Comparison of ENCODE assay signal across 8 cellular contexts in genomic region chr17:7842380-7842949, GRCh38. TPM values are rescaled to one million over a fixed set of nuclear protein-coding genes. Genes with fewer than 3 reads are reported as not detected.
DNase-seq lines count a peak whose midpoint lies in the region; ATAC-seq, FAIRE-seq and TF ChIP-seq lines count a peak whose summit lies in the region.

No MANE protein-coding gene starts in this region.

- intact Hi-C loops in endothelial cell of umbilical vein (cut with micrococcal nuclease), result loop anchor here (1.0 to 10.0 kb wide), 4 partner anchors 45 to 280 kb away; partner anchors contain the start of genes FXR2, HES7, TP53 and WRAP53

- peak overlapping the region; percentile 92 for H3K4me3 ChIP-seq in CD8-positive, alpha-beta memory T cell (ENCODE audit: low read length)
- peak overlapping the region; percentile 39 to 71 (median 58) for H3K4me3 ChIP-seq in endothelial cell of umbilical vein (replicated peaks in 1 of 3; ENCODE audit: insufficient read depth in 1 of 3, low read depth in 1 of 3, low read length in 3 of 3)
- H3K4me3 ChIP-seq in mucosa of rectum (ENCODE audit: low read length in 2 of 2), result peak overlapping the region; percentile 84 to 95

- H3K4me3 Mint-ChIP-seq in CD8-positive, alpha-beta memory T cell, result peak overlapping the region; percentile 84 to 99 (median 97)

- H3K27ac Mint-ChIP-seq in CD8-positive, alpha-beta memory T cell, result peak overlapping the region; percentile 97 to 100 (median 100)

- peaks cover 58 to 66% (median 62%) of the 10 kb centered on the region in 3 donors for H3K4me1 Mint-ChIP-seq in CD8-positive, alpha-beta memory T cell

- H3K4me2 ChIP-seq in endothelial cell of umbilical vein (ENCODE audit: insufficient read depth, low read length), result peak overlapping the region; percentile 62

- no peaks in the 10 kb centered on the region for H3K9me3 ChIP-seq in CD8-positive, alpha-beta memory T cell (ENCODE audit: low read length)
- H3K9me3 ChIP-seq in endothelial cell of umbilical vein (replicated peaks; ENCODE audit: control insufficient read depth, insufficient read depth, low read length) (no peaks in the 10 kb centered on the region), mucosa of rectum (ENCODE audit: control insufficient read depth in 2 of 2, low read length in 2 of 2) (no peaks in the 10 kb centered on the region)

- no peaks in the 10 kb centered on the region for H4K20me1 ChIP-seq in endothelial cell of umbilical vein (replicated peaks; ENCODE audit: control insufficient read depth, extremely low read depth, insufficient read depth, low read length)

- H3K9ac ChIP-seq in endothelial cell of umbilical vein (replicated peaks; ENCODE audit: extremely low read depth, insufficient read depth, low read length), result peak overlapping the region; percentile 99
- H3K9ac ChIP-seq in mucosa of rectum (ENCODE audit: low read depth in 1 of 2, low read length in 2 of 2), result peak overlapping the region; percentile 93 to 98

- peaks cover 0 to 5% (median 0%) of the 10 kb centered on the region in 5 donors for H3K9me3 Mint-ChIP-seq in CD8-positive, alpha-beta memory T cell

- peak; percentile 94 to 99 (median 95) for DNase-seq in CD8-positive, alpha-beta memory T cell
- DNase-seq in NCI-H2171 (lab: John Stamatoyannopoulos, UW), result peak; percentile 52
- peak; percentile 93 for DNase-seq in activated CD8-positive, alpha-beta memory T cell treated with anti-CD3 and anti-CD28 coated beads, Interleukin-2, amount 50 U/mL, for 24 hours (ENCODE audit: extremely low read depth)
- peak; percentile 91 for DNase-seq in endothelial cell of umbilical vein (ENCODE audit: low read depth, low spot score)
- DNase-seq in stimulated activated CD8-positive, alpha-beta memory T cell treated with anti-CD3 and anti-CD28 coated beads, Interleukin-4, amount 100 ng/mL, for 24 hours (ENCODE audit: low read depth), result peak; percentile 95
- no peak for DNase-seq in NCI-H187 treated with DMSO at 0.1 percent for 48 hours (lab: John Stamatoyannopoulos, UW)

- H3K36me3 ChIP-seq in CD8-positive, alpha-beta memory T cell (ENCODE audit: insufficient read depth, low read length), result no peaks in the 10 kb centered on the region
- H3K36me3 ChIP-seq in endothelial cell of umbilical vein (ENCODE audit: control insufficient read depth in 2 of 2, extremely low read depth in 1 of 2, insufficient read depth in 2 of 2, low read length in 2 of 2) (peaks cover 0 to 16% of the 10 kb centered on the region in 2 experiments), mucosa of rectum (ENCODE audit: control insufficient read depth in 2 of 2, insufficient read depth in 2 of 2, low read length in 2 of 2) (peaks cover 18 to 19% of the 10 kb centered on the region in 2 donors)

- H3K4me1 ChIP-seq in CD8-positive, alpha-beta memory T cell (ENCODE audit: insufficient read depth, low read length), result peaks cover 51% of the 10 kb centered on the region
- H3K4me1 ChIP-seq in endothelial cell of umbilical vein (ENCODE audit: control insufficient read depth, extremely low read depth, insufficient read depth, low read length), result peaks cover 22% of the 10 kb centered on the region
- peaks cover 52 to 60% of the 10 kb centered on the region in 2 donors for H3K4me1 ChIP-seq in mucosa of rectum (ENCODE audit: control insufficient read depth in 2 of 2, insufficient read depth in 2 of 2, low read length in 2 of 2)

- peaks cover 0 to 15% of the 10 kb centered on the region in 2 donors for H3K27me3 Mint-ChIP-seq in CD8-positive, alpha-beta memory T cell

- H3K27me3 ChIP-seq in CD8-positive, alpha-beta memory T cell (ENCODE audit: insufficient read depth, low read length, poor library complexity, severe bottlenecking), result no peaks in the 10 kb centered on the region
- H3K27me3 ChIP-seq in endothelial cell of umbilical vein (ENCODE audit: control insufficient read depth in 2 of 2, insufficient read depth in 2 of 2, low read length in 2 of 2) (no peaks in the 10 kb centered on the region), mucosa of rectum (ENCODE audit: control insufficient read depth in 2 of 2, insufficient read depth in 2 of 2, low read length in 2 of 2) (no peaks in the 10 kb centered on the region)

- no peak for TF ChIP-seq POLR2A in endothelial cell of umbilical vein (IDR thresholded peaks at IDR 0.05; ENCODE audit: low read depth, low read length)

- no peak for TF ChIP-seq CTCF in endothelial cell of umbilical vein (IDR thresholded peaks at IDR 0.05; ENCODE audit: extremely low read depth in 1 of 2, insufficient read depth in 1 of 2, low read depth in 1 of 2, low read length in 2 of 2)

- H3K9me1 ChIP-seq in endothelial cell of umbilical vein (replicated peaks; ENCODE audit: control insufficient read depth, extremely low read depth, insufficient read depth, low read length), result no peaks in the 10 kb centered on the region

- H2AFZ ChIP-seq in endothelial cell of umbilical vein (ENCODE audit: low read depth, low read length), result no peak overlapping the region

- POLR2A ChIA-PET in CD8-positive, alpha-beta memory T cell (lab: Charles Lee), result interaction anchor here (0.6 to 4.8 kb wide), 5 partner anchors 8 to 156 kb away, joined by 3 to 44 read pairs (median 4); partner anchors contain the start of genes KDM6B, NAA38 and RNF227
- POLR2A ChIA-PET in endothelial cell of umbilical vein (lab: Charles Lee), result interaction anchor here (1.1 to 2.0 kb wide), 2 partner anchors 13 to 15 kb away, joined by 4 to 12 read pairs; partner anchors contain the start of genes CYB5D1 and NAA38

- ATAC-seq in GM21619 (IDR thresholded peaks at IDR 0.05; ENCODE audit: unreplicated experiment), result peak; percentile 22

- dilution Hi-C loops in endothelial cell of umbilical vein (cut with MboI; ENCODE audit: extremely low pct_ligation_motif_present, low sequenced_read_pairs), result no loop called here

- CTCF ChIA-PET in CD8-positive, alpha-beta memory T cell (lab: Charles Lee), result interaction anchor here (1.0 to 1.8 kb wide), 4 partner anchors 8 to 15 kb away, joined by 5 to 9 read pairs (median 5); partner anchors contain the start of genes KDM6B and NAA38
- CTCF ChIA-PET in endothelial cell of umbilical vein (lab: Charles Lee), result interaction anchor here (0.6 to 1.8 kb wide), 5 partner anchors 7 to 99 kb away, joined by 3 to 7 read pairs (median 3); partner anchors contain the start of gene NAA38

- H3K79me2 ChIP-seq in endothelial cell of umbilical vein (ENCODE audit: control insufficient read depth, insufficient read depth, low read length), result peaks cover 10% of the 10 kb centered on the region

- peaks cover 0 to 67% (median 0%) of the 10 kb centered on the region in 3 donors for H3K36me3 Mint-ChIP-seq in CD8-positive, alpha-beta memory T cell

- TSS peak; percentile 50 for BruUV-seq in endothelial cell of umbilical vein (replicated peaks; lab: Mats Ljungman, UMichigan)

- peak overlapping the region; percentile 99 for H3K27ac ChIP-seq in CD8-positive, alpha-beta memory T cell (ENCODE audit: low read depth, low read length)
- H3K27ac ChIP-seq in endothelial cell of umbilical vein (ENCODE audit: insufficient read depth, low read depth, low read length) (peak overlapping the region; percentile 99), mucosa of rectum (ENCODE audit: low read depth in 2 of 2, low read length in 2 of 2) (peak overlapping the region; percentile 99 to 100)

- no peak for FAIRE-seq in endothelial cell of umbilical vein (lab: Jason Lieb, UNC)

RNA-seq across cellular contexts. Expression of gene KDM6B, which starts 8.4 kb away (rescaled TPM):
- 10 to 100 TPM; 84.2 to 89.7 TPM for total RNA-seq in CD8-positive, alpha-beta memory T cell
- polyA plus RNA-seq in CD8-positive, alpha-beta memory T cell, result 1.2 TPM
- total RNA-seq in endothelial cell of umbilical vein, result 17.8 and 19.2 TPM in 2 replicates
- 1.8 and 2.0 TPM in 2 replicates for polyA plus RNA-seq in endothelial cell of umbilical vein
- 1.2 and 1.7 TPM in 2 replicates for polyA plus RNA-seq in endothelial cell of umbilical vein (2011; cell fraction: cytosol; rRNA removed)
- polyA plus RNA-seq in endothelial cell of umbilical vein (2011; cell fraction: nucleus; rRNA removed), result 9.3 and 13.0 TPM in 2 replicates
- 6.6 and 13.4 TPM in 2 replicates for polyA plus RNA-seq in endothelial cell of umbilical vein (2012)
- 4.9 and 9.7 TPM in 2 replicates for polyA minus RNA-seq in endothelial cell of umbilical vein
- 4.9 TPM for polyA minus RNA-seq in endothelial cell of umbilical vein (2011; cell fraction: cytosol; rRNA and poly(A)+ RNA removed)
- polyA minus RNA-seq in endothelial cell of umbilical vein (2011; cell fraction: nucleus; rRNA and poly(A)+ RNA removed), result 22.5 and 24.4 TPM in 2 replicates

RNA-seq across cellular contexts. Expression of gene TMEM88, which starts 12.4 kb away (rescaled TPM):
- 1 to 10 TPM; 5.3 to 5.5 TPM for total RNA-seq in CD8-positive, alpha-beta memory T cell
- not detected for polyA plus RNA-seq in CD8-positive, alpha-beta memory T cell
- 39.2 and 53.4 TPM in 2 replicates for total RNA-seq in endothelial cell of umbilical vein
- 165 and 185 TPM in 2 replicates for polyA plus RNA-seq in endothelial cell of umbilical vein
- polyA plus RNA-seq in endothelial cell of umbilical vein (2011; cell fraction: cytosol; rRNA removed), result 106 and 108 TPM in 2 replicates
- polyA plus RNA-seq in endothelial cell of umbilical vein (2011; cell fraction: nucleus; rRNA removed), result 35.2 TPM in 2 replicates
- polyA plus RNA-seq in endothelial cell of umbilical vein (2012), result 15.7 and 18.9 TPM in 2 replicates
- polyA minus RNA-seq in endothelial cell of umbilical vein, result 17.3 and 23.4 TPM in 2 replicates
- polyA minus RNA-seq in endothelial cell of umbilical vein (2011; cell fraction: cytosol; rRNA and poly(A)+ RNA removed), result not detected
- polyA minus RNA-seq in endothelial cell of umbilical vein (2011; cell fraction: nucleus; rRNA and poly(A)+ RNA removed), result 9.3 and 9.6 TPM in 2 replicates

RNA-seq across cellular contexts. Expression of gene NAA38, which starts 14.9 kb away (rescaled TPM):
- total RNA-seq in CD8-positive, alpha-beta memory T cell, result 10 to 100 TPM; 58.2 to 65.0 TPM
- 162 TPM for polyA plus RNA-seq in CD8-positive, alpha-beta memory T cell
- 119 TPM in 2 replicates for total RNA-seq in endothelial cell of umbilical vein
- 267 and 363 TPM in 2 replicates for polyA plus RNA-seq in endothelial cell of umbilical vein
- polyA plus RNA-seq in endothelial cell of umbilical vein (2011; cell fraction: cytosol; rRNA removed), result 122 and 161 TPM in 2 replicates
- polyA plus RNA-seq in endothelial cell of umbilical vein (2011; cell fraction: nucleus; rRNA removed), result 57.9 and 63.9 TPM in 2 replicates
- 75.5 and 87.5 TPM in 2 replicates for polyA plus RNA-seq in endothelial cell of umbilical vein (2012)
- polyA minus RNA-seq in endothelial cell of umbilical vein, result 44.0 and 54.0 TPM in 2 replicates
- polyA minus RNA-seq in endothelial cell of umbilical vein (2011; cell fraction: cytosol; rRNA and poly(A)+ RNA removed), result 158 TPM
- polyA minus RNA-seq in endothelial cell of umbilical vein (2011; cell fraction: nucleus; rRNA and poly(A)+ RNA removed), result 14.4 and 33.0 TPM in 2 replicates

RNA-seq across cellular contexts. Expression of gene CYB5D1, which starts 15.3 kb away (rescaled TPM):
- 10 to 100 TPM; 16.4 to 17.6 TPM for total RNA-seq in CD8-positive, alpha-beta memory T cell
- polyA plus RNA-seq in CD8-positive, alpha-beta memory T cell, result 3.1 TPM
- total RNA-seq in endothelial cell of umbilical vein, result 16.8 and 18.1 TPM in 2 replicates
- polyA plus RNA-seq in endothelial cell of umbilical vein, result 7.7 and 9.4 TPM in 2 replicates
- polyA plus RNA-seq in endothelial cell of umbilical vein (2011; cell fraction: cytosol; rRNA removed), result 6.9 and 7.5 TPM in 2 replicates
- 13.0 and 15.9 TPM in 2 replicates for polyA plus RNA-seq in endothelial cell of umbilical vein (2011; cell fraction: nucleus; rRNA removed)
- polyA plus RNA-seq in endothelial cell of umbilical vein (2012), result 8.4 and 9.9 TPM in 2 replicates
- polyA minus RNA-seq in endothelial cell of umbilical vein, result 8.3 and 15.0 TPM in 2 replicates
- 9.1 TPM for polyA minus RNA-seq in endothelial cell of umbilical vein (2011; cell fraction: cytosol; rRNA and poly(A)+ RNA removed)
- 7.2 and 8.7 TPM in 2 replicates for polyA minus RNA-seq in endothelial cell of umbilical vein (2011; cell fraction: nucleus; rRNA and poly(A)+ RNA removed)

RNA-seq across cellular contexts. Expression of gene CHD3, which starts 46.1 kb away (rescaled TPM):
- 100 to 1,000 TPM; 116 to 123 TPM for total RNA-seq in CD8-positive, alpha-beta memory T cell
- polyA plus RNA-seq in CD8-positive, alpha-beta memory T cell, result 20.1 TPM
- total RNA-seq in endothelial cell of umbilical vein, result 185 and 189 TPM in 2 replicates
- 102 and 108 TPM in 2 replicates for polyA plus RNA-seq in endothelial cell of umbilical vein
- 49.9 and 71.3 TPM in 2 replicates for polyA plus RNA-seq in endothelial cell of umbilical vein (2011; cell fraction: cytosol; rRNA removed)
- polyA plus RNA-seq in endothelial cell of umbilical vein (2011; cell fraction: nucleus; rRNA removed), result 282 and 317 TPM in 2 replicates
- 104 and 141 TPM in 2 replicates for polyA plus RNA-seq in endothelial cell of umbilical vein (2012)
- 169 and 172 TPM in 2 replicates for polyA minus RNA-seq in endothelial cell of umbilical vein
- polyA minus RNA-seq in endothelial cell of umbilical vein (2011; cell fraction: cytosol; rRNA and poly(A)+ RNA removed), result 55.1 TPM
- 98.9 and 110 TPM in 2 replicates for polyA minus RNA-seq in endothelial cell of umbilical vein (2011; cell fraction: nucleus; rRNA and poly(A)+ RNA removed)
